1 cellular context compared by ENCODE assay signal in genomic region chr17:48575066-48575582, GRCh38.
TF ChIP-seq lines count a peak whose summit lies in the region.

No MANE protein-coding gene starts in this region.

TF ChIP-seq in HEK293, 187 proteins besides CTCF, POLR2A, EP300 and RAD21 (continued from another document and continues in another):
- no peak for TF ChIP-seq REST (tag by site-specific recombination; IDR thresholded peaks at IDR 0.05)
- peak; percentile 72; the same call in 1 of the 2 replicates for TF ChIP-seq ZBTB17 (tag by site-specific recombination; IDR thresholded peaks at IDR 0.05)
- TF ChIP-seq ZNF701 (tag by site-specific recombination; IDR thresholded peaks at IDR 0.05): no peak
- no peak for TF ChIP-seq ZNF501 (tag by site-specific recombination; IDR thresholded peaks at IDR 0.05)
- peak; percentile 96 for TF ChIP-seq MYNN (tag by site-specific recombination; IDR thresholded peaks at IDR 0.05; ENCODE audit: borderline replicate concordance)
- TF ChIP-seq ZNF843 (tag by site-specific recombination; IDR thresholded peaks at IDR 0.05): peak; percentile 93
- no peak for TF ChIP-seq ZNF302 (tag by site-specific recombination; IDR thresholded peaks at IDR 0.05; ENCODE audit: low read depth)
- TF ChIP-seq ZNF426 (tag by site-specific recombination; IDR thresholded peaks at IDR 0.05): no peak
- no peak for TF ChIP-seq ZNF677 (tag by site-specific recombination; IDR thresholded peaks at IDR 0.05)
- peak; percentile 67 for TF ChIP-seq KLF17 (tag by site-specific recombination; IDR thresholded peaks at IDR 0.05)
- TF ChIP-seq ZNF19 (tag by site-specific recombination; IDR thresholded peaks at IDR 0.05; ENCODE audit: low read depth): no peak
- TF ChIP-seq ZNF510 (tag by site-specific recombination; IDR thresholded peaks at IDR 0.05; ENCODE audit: insufficient replicate concordance): no peak
- TF ChIP-seq ZNF660 (tag by site-specific recombination; IDR thresholded peaks at IDR 0.05): 0 out of 2 replicates have a peak, but pooled peaks have one; percentile 14
- no peak for TF ChIP-seq RBAK (tag by site-specific recombination; IDR thresholded peaks at IDR 0.05)
- TF ChIP-seq ZNF280D (tag by site-specific recombination; IDR thresholded peaks at IDR 0.05): no peak
- TF ChIP-seq TCF7L2 (IDR thresholded peaks at IDR 0.05; ENCODE audit: borderline replicate concordance, low read depth, low read length): peak; percentile 96; the same call in 1 of the 2 replicates
- TF ChIP-seq ZNF391 (tag by site-specific recombination; IDR thresholded peaks at IDR 0.05; ENCODE audit: borderline replicate concordance, low read depth): peak; percentile 85; the same call in 1 of the 2 replicates
- no peak for TF ChIP-seq HOXD13 (CRISPR knock-in tag; IDR thresholded peaks at IDR 0.05; ENCODE audit: borderline replicate concordance)
- TF ChIP-seq ZNF112 (tag by site-specific recombination; IDR thresholded peaks at IDR 0.05): no peak
- 0 out of 2 replicates have a peak, but pooled peaks have one; percentile 61 for TF ChIP-seq ZNF645 (tag by site-specific recombination; IDR thresholded peaks at IDR 0.05)
- TF ChIP-seq ATF2 (tag by site-specific recombination; IDR thresholded peaks at IDR 0.05; ENCODE audit: low read depth): no peak
- TF ChIP-seq ZNF785 (tag by site-specific recombination; IDR thresholded peaks at IDR 0.05): no peak
- TF ChIP-seq ZNF292 (tag by site-specific recombination; IDR thresholded peaks at IDR 0.05; ENCODE audit: borderline replicate concordance, low read depth): no peak
- TF ChIP-seq ZBTB7A (tag by site-specific recombination; IDR thresholded peaks at IDR 0.05; ENCODE audit: low read depth): no peak
- TF ChIP-seq OSR2 (tag by site-specific recombination; IDR thresholded peaks at IDR 0.05): peak; percentile 88
- TF ChIP-seq ZFP41 (tag by site-specific recombination; IDR thresholded peaks at IDR 0.05; ENCODE audit: borderline replicate concordance): no peak
- TF ChIP-seq KLF16 (tag by site-specific recombination; IDR thresholded peaks at IDR 0.05): no peak
- TF ChIP-seq ZNF658 (tag by site-specific recombination; IDR thresholded peaks at IDR 0.05): no peak
- peak; percentile 85 for TF ChIP-seq SP7 (tag by site-specific recombination; IDR thresholded peaks at IDR 0.05)
- TF ChIP-seq GLI4 (tag by site-specific recombination; IDR thresholded peaks at IDR 0.05): no peak
- no peak for TF ChIP-seq ZNF140 (tag by site-specific recombination; IDR thresholded peaks at IDR 0.05)
- 0 out of 2 replicates have a peak, but pooled peaks have one; percentile 39 for TF ChIP-seq ZNF10 (tag by site-specific recombination; IDR thresholded peaks at IDR 0.05)
- no peak for TF ChIP-seq ZBTB49 (tag by site-specific recombination; IDR thresholded peaks at IDR 0.05; ENCODE audit: low read depth)
- TF ChIP-seq ZNF155 (tag by site-specific recombination; IDR thresholded peaks at IDR 0.05): no peak
- TF ChIP-seq ZNF670 (tag by site-specific recombination; IDR thresholded peaks at IDR 0.05; ENCODE audit: low read depth): no peak
- peak; percentile 59; the same call in 1 of the 2 replicates for TF ChIP-seq HIC1 (tag by site-specific recombination; IDR thresholded peaks at IDR 0.05)
- peak; percentile 67; the same call in 1 of the 2 replicates for TF ChIP-seq BCL11B (tag by site-specific recombination; IDR thresholded peaks at IDR 0.05; ENCODE audit: low read depth)
- 0 out of 2 replicates have a peak, but pooled peaks have one; percentile 15 for TF ChIP-seq ZBTB1 (tag by site-specific recombination; IDR thresholded peaks at IDR 0.05)
- no peak for TF ChIP-seq ZNF433 (tag by site-specific recombination; IDR thresholded peaks at IDR 0.05; ENCODE audit: low read depth)
- TF ChIP-seq PRDM6 (tag by site-specific recombination; IDR thresholded peaks at IDR 0.05): peak; percentile 98
- TF ChIP-seq ZEB2 (tag by site-specific recombination; IDR thresholded peaks at IDR 0.05): peak; percentile 94
- TF ChIP-seq KLF10 (tag by site-specific recombination; IDR thresholded peaks at IDR 0.05): peak; percentile 95
- TF ChIP-seq ZNF184 (tag by site-specific recombination; IDR thresholded peaks at IDR 0.05): no peak
- peak; percentile 47; the same call in 1 of the 2 replicates for TF ChIP-seq GLIS1 (tag by site-specific recombination; IDR thresholded peaks at IDR 0.05)
- no peak for TF ChIP-seq GLIS2 (tag by site-specific recombination; IDR thresholded peaks at IDR 0.05)
- no peak for TF ChIP-seq ZNF555 (tag by site-specific recombination; conservative IDR thresholded peaks at IDR 0.05)
- TF ChIP-seq ZNF146 (tag by site-specific recombination; IDR thresholded peaks at IDR 0.05): peak; percentile 37
- no peak for TF ChIP-seq ZNF202 (tag by site-specific recombination; IDR thresholded peaks at IDR 0.05; ENCODE audit: borderline replicate concordance)
- TF ChIP-seq ZNF830 (tag by site-specific recombination; IDR thresholded peaks at IDR 0.05; ENCODE audit: low read depth): no peak
- peak; percentile 81; the same call in 1 of the 2 replicates for TF ChIP-seq BCL11A (tag by site-specific recombination; IDR thresholded peaks at IDR 0.05; ENCODE audit: low read depth)
- TF ChIP-seq ZNF221 (tag by site-specific recombination; IDR thresholded peaks at IDR 0.05; ENCODE audit: borderline replicate concordance): no peak
- peak; percentile 59; the same call in 1 of the 2 replicates for TF ChIP-seq ZSCAN30 (tag by site-specific recombination; IDR thresholded peaks at IDR 0.05)
- no peak for TF ChIP-seq ZBTB48 (tag by site-specific recombination; IDR thresholded peaks at IDR 0.05)
- TF ChIP-seq ZNF707 (tag by site-specific recombination; IDR thresholded peaks at IDR 0.05): no peak
- no peak for TF ChIP-seq ZNF48 (tag by site-specific recombination; IDR thresholded peaks at IDR 0.05)
